In genomic region chr6:134056046-134056445, GRCh38 we compare ENCODE assay signal across 18 cellular contexts. TPM values are rescaled to one million over a fixed set of nuclear protein-coding genes. Genes with fewer than 3 reads are reported as not detected.
DNase-seq lines count a peak whose midpoint lies in the region; ATAC-seq and TF ChIP-seq lines count a peak whose summit lies in the region.
"Had no signal": no experiment of that assay in that cellular context is flagged by ENCODE, and none has a peak within 500 bp of the region (broad histone marks: within the 10 kb centered on the region; RNA-seq: fewer than 3 reads in every experiment).

No MANE protein-coding gene starts in this region.

- H3K36me3 ChIP-seq in gastrocnemius medialis: no peaks in the 10 kb centered on the region
- H3K36me3 ChIP-seq: BLaER1 treated with 17β-estradiol and CSF1 and Interleukin-3, amounts not matched to agents 10 nM and 100 nM; HAP-1 had no signal

- no peak for TF ChIP-seq CTCF in gastrocnemius medialis (IDR thresholded peaks at IDR 0.05 in 4 of 5, conservative IDR thresholded peaks at IDR 0.05 in 1 of 5)

- intact Hi-C loops in gastrocnemius medialis (cut with DNase I; ENCODE audit: low total_unique reads): no loop called here

- H3K9me3 ChIP-seq in gastrocnemius medialis: no peaks in the 10 kb centered on the region
- H3K9me3 ChIP-seq: BLaER1 treated with 17β-estradiol and CSF1 and Interleukin-3, amounts not matched to agents 10 nM and 100 nM; HAP-1 had no signal

- no peak for TF ChIP-seq POLR2A in gastrocnemius medialis (IDR thresholded peaks at IDR 0.05)

- ATAC-seq in gastrocnemius medialis: no peak
- no peak for ATAC-seq in HG03196 (IDR thresholded peaks at IDR 0.05; ENCODE audit: unreplicated experiment)
- ATAC-seq: GM12878 had no signal

- H3K4me3 ChIP-seq in gastrocnemius medialis: no peak overlapping the region
- H3K4me3 ChIP-seq: BLaER1 treated with 17β-estradiol and CSF1 and Interleukin-3, amounts not matched to agents 10 nM and 100 nM; GM12878; GM23248; HAP-1 had no signal

- H3K27me3 ChIP-seq in gastrocnemius medialis: no peaks in the 10 kb centered on the region
- H3K27me3 ChIP-seq: BLaER1 treated with 17β-estradiol and CSF1 and Interleukin-3, amounts not matched to agents 10 nM and 100 nM had no signal

- H3K4me1 ChIP-seq in gastrocnemius medialis: peaks cover 13 to 20% of the 10 kb centered on the region in 2 donors
- H3K4me1 ChIP-seq: HAP-1 had no signal

- in situ Hi-C loops in gastrocnemius medialis (cut with MboI; ENCODE audit: low sequenced_read_pairs in 4 of 4): loop anchor here in 1 of 4 donors (5.0 to 25.0 kb wide), 2 partner anchors 84 to 1244 kb away; partner anchors contain the start of gene RPS12

- no peak overlapping the region for H3K27ac ChIP-seq in gastrocnemius medialis
- H3K27ac ChIP-seq: BLaER1 treated with 17β-estradiol and CSF1 and Interleukin-3, amounts not matched to agents 10 nM and 100 nM; GM23248 had no signal

- peak; percentile 42 for DNase-seq in NCI-H748 (lab: John Stamatoyannopoulos, UW; ENCODE audit: unreplicated experiment)
- DNase-seq in NCI-H748 treated with DMSO at 0.1 percent for 48 hours (lab: John Stamatoyannopoulos, UW): no peak
- peak; percentile 31 for DNase-seq in NCI-H774 (lab: John Stamatoyannopoulos, UW)
- peak; percentile 60 for DNase-seq in fibroblast of gingiva (ENCODE audit: low read depth)
- no peak for DNase-seq in NCI-H1105 treated with DMSO at 0.1 percent for 48 hours (lab: John Stamatoyannopoulos, UW)
- no peak for DNase-seq in gastrocnemius medialis
- DNase-seq in Kasumi-1 (lab: John Stamatoyannopoulos, UW): no peak
- DNase-seq: 8988T; Calu3; CD4-positive, alpha-beta T cell; DMS 273 treated with DMSO at 0.1 percent for 48 hours; DMS79; GM23248; IMR-90 had no signal

RNA-seq across cellular contexts. Expression of gene SLC2A12, which starts 3.6 kb away (rescaled TPM):
- 1 to 10 TPM; 2.0 to 4.7 (median 3.3) TPM for total RNA-seq in gastrocnemius medialis
- total RNA-seq: CD4-positive, alpha-beta T cell had no signal

Comparison
In these comparisons a context has a peak if more than half of its experiments do, and no peak if none do; other contexts are left out.
1. DNase-seq: peak in NCI-H748 (single experiment), NCI-H774 (single experiment) and fibroblast of gingiva (single experiment); none in NCI-H748 treated with DMSO at 0.1 percent for 48 hours (single experiment), NCI-H1105 treated with DMSO at 0.1 percent for 48 hours (single experiment), gastrocnemius medialis (0 of 2) and Kasumi-1 (0 of 2).